ENCODE assay signal across 6 cellular contexts in the genomic region with DNA sequence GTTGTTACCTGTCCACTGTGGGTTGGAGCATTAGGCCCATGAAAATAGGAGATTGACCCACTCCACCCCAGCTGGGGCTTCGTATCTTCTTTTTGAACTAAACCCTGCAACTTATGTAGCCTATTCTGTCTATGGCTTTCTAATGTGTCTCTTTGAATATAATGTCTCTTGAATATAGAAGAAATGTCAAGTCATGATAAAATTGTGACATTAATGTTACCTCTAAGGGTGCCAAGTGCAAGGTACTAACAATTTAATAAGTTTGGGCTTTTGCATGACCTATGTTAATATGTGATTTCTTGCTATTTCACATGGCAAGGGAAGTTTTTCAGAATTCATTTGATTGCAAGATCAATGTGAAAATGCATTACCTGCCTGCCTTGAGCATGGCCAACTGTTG.
"Had no signal": no experiment of that assay in that cellular context is flagged by ENCODE, and none has a peak within 500 bp of the region (broad histone marks: within the 10 kb centered on the region; RNA-seq: fewer than 3 reads in every experiment).

No MANE protein-coding gene starts in this region.

- H3K9ac ChIP-seq: KMS-11 had no signal

- FAIRE-seq: HTR-8/SVneo, K562 had no signal

- ATAC-seq: K562 had no signal

- H3K27ac ChIP-seq: HL-60, KMS-11 had no signal

- H3K4me3 ChIP-seq: K562 had no signal

- DNase-seq: KBM-7, KG1 had no signal

- H3K4me2 ChIP-seq: KMS-11 had no signal
